28 cellular contexts compared by ENCODE assay signal in genomic region chr10:71660313-71660712, GRCh38. TPM values are rescaled to one million over a fixed set of nuclear protein-coding genes. Genes with fewer than 3 reads are reported as not detected.
"Had no signal": no experiment of that assay in that cellular context is flagged by ENCODE, and none has a peak within 500 bp of the region (broad histone marks: within the 10 kb centered on the region; RNA-seq: fewer than 3 reads in every experiment).

No MANE protein-coding gene starts in this region.

- H3K27me3 ChIP-seq: heart left ventricle, testis, tibial nerve, upper lobe of right lung, vagina had no signal

- ATAC-seq: esophagus mucosa; heart left ventricle; naive thymus-derived CD4-positive, alpha-beta T cell; sciatic nerve; stimulated activated naive B cell treated with anti-CD40 and anti-IgM and Interleukin-4, amounts not matched to agents 10 μg/mL and 1 μg/mL and 100 μg/mL, for 72 hours; upper lobe of right lung had no signal

- H3K27ac ChIP-seq: heart left ventricle, spleen, testis, tibial nerve, upper lobe of right lung, vagina had no signal

- H3K4me3 ChIP-seq: heart left ventricle, spleen, testis, tibial nerve, upper lobe of right lung, vagina had no signal

- H3K9me3 ChIP-seq: testis, tibial nerve, upper lobe of right lung, vagina had no signal

- FAIRE-seq: endometrium, frontal cortex, islet of Langerhans had no signal

- DNase-seq: effector memory CD4-positive, alpha-beta T cell; heart left ventricle; hippocampal formation; kidney glomerular epithelial cell; naive thymus-derived CD4-positive, alpha-beta T cell; nephron progenitor cell; posterior cingulate gyrus; spleen; stimulated activated CD4-positive, alpha-beta T cell treated with anti-CD3 and anti-CD28 coated beads, Interleukin-15, amount 100 ng/mL, for 24 hours; stimulated activated CD4-positive, alpha-beta T cell treated with anti-CD3 and anti-CD28 coated beads, Interleukin-1b, Interleukin-23, amount 100 ng/mL, for 48 hours; stimulated activated CD4-positive, alpha-beta T cell treated with anti-CD3 and anti-CD28 coated beads, Interleukin-4, amount 100 ng/mL, for 24 hours; stimulated activated naive B cell treated with anti-CD40 and anti-IgM and Interleukin-4, amounts not matched to agents 10 μg/mL and 1 μg/mL and 100 μg/mL, for 72 hours; stimulated activated naive CD8-positive, alpha-beta T cell treated with anti-CD3 and anti-CD28 coated beads, Interleukin-15, amount 100 ng/mL, for 72 hours; testis; upper lobe of right lung had no signal

- H3K4me1 ChIP-seq: heart left ventricle, spleen, testis, tibial nerve, upper lobe of right lung, vagina had no signal

- H3K36me3 ChIP-seq: heart left ventricle, spleen, tibial nerve, upper lobe of right lung, vagina had no signal

RNA-seq across cellular contexts. Expression of gene C10orf105, which starts 59.3 kb away (rescaled TPM):
- total RNA-seq: dermis microvascular lymphatic vessel endothelial cell, esophagus mucosa, frontal cortex, glomerular endothelial cell, lung microvascular endothelial cell, osteocyte, pulmonary artery endothelial cell, skeletal muscle tissue had no signal
- polyA plus RNA-seq: naive thymus-derived CD4-positive, alpha-beta T cell had no signal
